In genomic region chr6:144095134-144096002, GRCh38 we compare ENCODE assay signal across 8 cellular contexts. TPM values are rescaled to one million over a fixed set of nuclear protein-coding genes. Genes with fewer than 3 reads are reported as not detected.
DNase-seq lines count a peak whose midpoint lies in the region; ATAC-seq and TF ChIP-seq lines count a peak whose summit lies in the region.

SF3B5 (minus strand) TSS chr6:144095573; CDS start chr6:144095497, 76 bp downstream.

- no peaks in the 10 kb centered on the region for H3K36me3 ChIP-seq in upper lobe of right lung

- TF ChIP-seq POLR2A in GM15510 (IDR thresholded peaks at IDR 0.05; ENCODE audit: borderline replicate concordance, extremely low read depth, insufficient read length): peak; percentile 94

- no peak for TF ChIP-seq CTCF in upper lobe of right lung (IDR thresholded peaks at IDR 0.05)

- no peaks in the 10 kb centered on the region for H3K9me3 ChIP-seq in T-helper 17 cell (ENCODE audit: control insufficient read depth, low read length, poor library complexity, severe bottlenecking)
- no peaks in the 10 kb centered on the region for H3K9me3 ChIP-seq in upper lobe of right lung

- H3K4me3 Mint-ChIP-seq in T-helper 17 cell: peak within 1 kb of the TSS; percentile 95

- ATAC-seq in HG02885 (IDR thresholded peaks at IDR 0.05; ENCODE audit: poor library complexity, unreplicated experiment) (peak; percentile 96), T-helper 17 cell (peak; percentile 96), left cardiac atrium (peak; percentile 99 to 100), upper lobe of right lung (peak; percentile 98)

- H3K27me3 Mint-ChIP-seq in T-helper 17 cell: no peaks in the 10 kb centered on the region

- DNase-seq in NCI-H1694 treated with DMSO at 0.1 percent for 48 hours (lab: John Stamatoyannopoulos, UW) (peak; percentile 96), T-helper 17 cell (peak; percentile 87 to 93 (median 92)), amygdala (lab: John Stamatoyannopoulos, UW) (peak; percentile 59 to 99 (median 97)), left cardiac atrium (peak; percentile 100), posterior vena cava (ENCODE audit: low spot score) (peak; percentile 99), upper lobe of right lung (peak; percentile 98)

- peak within 1 kb of the TSS; percentile 96 for H3K4me3 ChIP-seq in upper lobe of right lung

- peaks cover 21% of the 10 kb centered on the region for H3K4me1 Mint-ChIP-seq in T-helper 17 cell

- H3K4me1 ChIP-seq in upper lobe of right lung: peaks cover 17% of the 10 kb centered on the region

- intact Hi-C loops in left cardiac atrium (cut with DNase I) (no loop called here), posterior vena cava (cut with DNase I) (no loop called here), upper lobe of right lung (cut with DNase I) (no loop called here)

- H3K36me3 Mint-ChIP-seq in T-helper 17 cell (ENCODE audit: low read depth): peaks cover 3% of the 10 kb centered on the region

- no peaks in the 10 kb centered on the region for H3K27me3 ChIP-seq in upper lobe of right lung

- H3K27ac Mint-ChIP-seq in T-helper 17 cell: peak within 1 kb of the TSS; percentile 96

- H3K27ac ChIP-seq in upper lobe of right lung: peak within 1 kb of the TSS; percentile 92

RNA-seq across cellular contexts. Expression of gene SF3B5, which starts in this region (rescaled TPM):
- total RNA-seq in T-helper 17 cell: 100 to 1,000 TPM; 143 to 175 TPM
- total RNA-seq in left cardiac atrium: 100 to 1,000 TPM; 117 to 122 TPM
- 10 to 100 TPM; 81.3 to 90.0 TPM for total RNA-seq in posterior vena cava
- 114 TPM for total RNA-seq in upper lobe of right lung

Comparison
In these comparisons a context has a peak if more than half of its experiments do, and no peak if none do; other contexts are left out.
1. Peak in every context shown above with its lines: DNase-seq, ATAC-seq, H3K4me3 ChIP-seq and H3K27ac ChIP-seq.